In genomic region chr11:117272175-117272574, GRCh38 we compare ENCODE assay signal across 1 cellular context.
TF ChIP-seq lines count a peak whose summit lies in the region.
"Not testable (repeated sequence)": the region's sequence is repeated elsewhere in the genome, so short reads cannot be mapped to it uniquely, and the experiment has no call there.

No MANE protein-coding gene starts in this region.

TF ChIP-seq in K562, 482 proteins besides CTCF, POLR2A, EP300 and RAD21:
- TF ChIP-seq ZNF740 (CRISPR knock-in tag; IDR thresholded peaks at IDR 0.05): peak; percentile 78
- not testable (repeated sequence) for TF ChIP-seq ZNF740 (tag; IDR thresholded peaks at IDR 0.05)
